In the genomic region with DNA sequence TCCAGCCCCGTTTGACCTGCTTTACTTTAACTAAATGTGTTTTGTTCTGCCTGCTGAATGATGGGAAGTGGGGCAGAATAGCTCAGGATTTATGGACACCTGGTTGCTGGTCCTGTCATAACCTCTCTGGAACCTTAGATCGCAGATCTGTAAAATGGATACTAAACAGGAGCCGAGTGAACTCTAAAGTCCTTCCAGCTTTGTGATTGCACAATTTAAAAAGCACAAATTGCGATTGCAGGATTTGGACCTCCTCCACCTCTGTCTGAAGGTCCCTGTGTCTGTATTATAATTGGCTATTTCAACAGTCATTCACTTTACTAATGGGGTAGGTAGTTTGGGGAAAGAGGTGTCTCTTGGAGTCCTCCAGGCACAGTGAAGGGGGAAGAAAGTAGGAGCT, we compare ENCODE assay signal across 24 cellular contexts.
A peak's percentile ranks its signal among the peaks of the same experiment; 100 is the strongest.
DNase-seq lines count a peak whose midpoint lies in the region; ATAC-seq, FAIRE-seq and TF ChIP-seq lines count a peak whose summit lies in the region.
"Had no signal": no experiment of that assay in that cellular context is flagged by ENCODE, and none has a peak within 500 bp of the region (broad histone marks: within the 10 kb centered on the region; RNA-seq: fewer than 3 reads in every experiment).

No MANE protein-coding gene starts in this region.

- H3K4me3 ChIP-seq in GM12878 (no peak overlapping the region), OCI-LY7 (ENCODE audit: low read depth, low read length, poor library complexity, severe bottlenecking) (no peak overlapping the region)
- H3K4me3 ChIP-seq in effector memory CD4-positive, alpha-beta T cell (ENCODE audit: insufficient read depth, low read depth, low read length, poor library complexity, severe bottlenecking), result no peak overlapping the region

- H3K4me1 ChIP-seq in GM12878 (ENCODE audit: control insufficient read depth, insufficient read depth, low read length), result peaks cover 36% of the 10 kb centered on the region
- peaks cover 2% of the 10 kb centered on the region for H3K4me1 ChIP-seq in effector memory CD4-positive, alpha-beta T cell (ENCODE audit: control insufficient read depth, insufficient read depth, low read length, poor library complexity, severe bottlenecking)
- no peaks in the 10 kb centered on the region for H3K4me1 ChIP-seq in OCI-LY7 (ENCODE audit: insufficient read depth, low read length, poor library complexity, severe bottlenecking)
- H3K4me1 ChIP-seq: BE2C had no signal

- H3K9ac ChIP-seq in GM12878 (ENCODE audit: control insufficient read depth, insufficient read depth, low read length), result no peak overlapping the region

- 78% methylated on average over 4 of the region's 4 CpGs for WGBS in GM12878 (ENCODE audit: insufficient coverage, insufficient replicate concordance, low lambda C conversion rate, missing lambda C conversion rate)

- in situ Hi-C loops in GM12878 (cut with MboI), result no loop called here

- FAIRE-seq in GM12878 (lab: Jason Lieb, UNC), result no peak
- FAIRE-seq: D721Med, GM18507 had no signal

- peaks cover 2% of the 10 kb centered on the region; the same call in 2 of the 3 replicates for H3K9me3 ChIP-seq in GM12878 (replicated peaks; ENCODE audit: control insufficient read depth, insufficient read depth, low read length)
- H3K9me3 ChIP-seq in effector memory CD4-positive, alpha-beta T cell (ENCODE audit: control insufficient read depth, low read length), result no peaks in the 10 kb centered on the region
- H3K9me3 ChIP-seq in OCI-LY7 (ENCODE audit: low read length), result no peaks in the 10 kb centered on the region
- H3K9me3 ChIP-seq: BE2C had no signal

- H3K36me3 ChIP-seq in GM12878 (ENCODE audit: control insufficient read depth in 2 of 2, insufficient read depth in 2 of 2, low read length in 1 of 2) (no peaks in the 10 kb centered on the region), OCI-LY7 (ENCODE audit: insufficient read depth, low read length) (no peaks in the 10 kb centered on the region)
- H3K36me3 ChIP-seq in effector memory CD4-positive, alpha-beta T cell (ENCODE audit: control insufficient read depth, insufficient read depth, low read length), result no peaks in the 10 kb centered on the region
- H3K36me3 ChIP-seq: BE2C had no signal

- ATAC-seq in GM12878 (no peak), left lobe of liver (peak; percentile 68)
- ATAC-seq: Panc1 had no signal

- H3K79me2 ChIP-seq in GM12878 (ENCODE audit: control insufficient read depth, insufficient read depth, low read length) (no peaks in the 10 kb centered on the region), OCI-LY7 (ENCODE audit: insufficient read depth, low read depth, low read length) (no peaks in the 10 kb centered on the region)

- H2AFZ ChIP-seq in GM12878 (ENCODE audit: control insufficient read depth, low read depth, low read length) (no peak overlapping the region), OCI-LY7 (ENCODE audit: low read length) (no peak overlapping the region)

- no peaks in the 10 kb centered on the region for H3K9me2 ChIP-seq in OCI-LY7 (ENCODE audit: insufficient read depth, low read length)

- TF ChIP-seq EP300 in GM12878 (IDR thresholded peaks at IDR 0.05; ENCODE audit: borderline replicate concordance in 1 of 2, control insufficient read depth in 1 of 2, low read depth in 2 of 2, low read length in 2 of 2), result no peak

- SMC1A ChIA-PET in GM12878 (lab: Charles Lee; ENCODE audit: uncharacterized antibody, unreplicated experiment), result interaction anchor here (1.0 to 3.3 kb wide), 7 partner anchors 9 to 48 kb away, joined by 3 to 12 read pairs (median 5); no protein-coding TSS in a partner anchor

- TF ChIP-seq CTCF in GM12878 (IDR thresholded peaks at IDR 0.05 in 2 of 3, conservative IDR thresholded peaks at IDR 0.05 in 1 of 3; ENCODE audit: control insufficient read depth in 2 of 3, extremely low read depth in 1 of 3, insufficient read depth in 1 of 3, low read depth in 3 of 3, low read length in 3 of 3), result no peak
- no peak for TF ChIP-seq CTCF in OCI-LY7 (conservative IDR thresholded peaks at IDR 0.05; ENCODE audit: low read length)

- RAD21 ChIA-PET in GM12878 (lab: Charles Lee; ENCODE audit: unreplicated experiment), result interaction anchor here (1.0 to 4.4 kb wide), 3 partner anchors 9 to 107 kb away, joined by 3 to 29 read pairs (median 4); no protein-coding TSS in a partner anchor

- peak; percentile 7 for DNase-seq in NOMO-1 treated with DMSO at 0.1 percent for 48 hours (lab: John Stamatoyannopoulos, UW; ENCODE audit: unreplicated experiment)
- DNase-seq in NOMO-1 treated with dmso at 0.1 percent for 144 hours (lab: John Stamatoyannopoulos, UW; ENCODE audit: unreplicated experiment), result no peak
- DNase-seq in GM12878 (ENCODE audit: low read depth, low spot score), result no peak
- peak; percentile 74 for DNase-seq in left lobe of liver (ENCODE audit: low spot score)
- DNase-seq in effector memory CD4-positive, alpha-beta T cell, result no peak
- DNase-seq in cerebellar nuclear complex (lab: John Stamatoyannopoulos, UW), result no peak
- no peak for DNase-seq in OCI-LY7 (ENCODE audit: low spot score)
- DNase-seq in NCI-H748 (lab: John Stamatoyannopoulos, UW; ENCODE audit: unreplicated experiment), result no peak
- DNase-seq: 8988T, ACHN, BE2C, H7, NCI-H1092 treated with DMSO at 0.1 percent for 48 hours, NCI-H1436, NCI-H187 treated with DMSO at 0.1 percent for 48 hours, NCI-H2171 treated with DMSO at 0.1 percent for 48 hours, NCI-H345, NCI-H510A treated with DMSO at 0.1 percent for 48 hours, NCI-H748 treated with DMSO at 0.1 percent for 48 hours, SHP77 treated with DMSO at 0.1 percent for 48 hours had no signal

- no peak overlapping the region for H3K4me2 ChIP-seq in GM12878 (ENCODE audit: control insufficient read depth, insufficient read depth)
- H3K4me2 ChIP-seq in OCI-LY7 (ENCODE audit: low read length), result no peak overlapping the region

- intact Hi-C loops in GM12878 (cut with micrococcal nuclease; ENCODE audit: unreplicated experiment) (no loop called here), OCI-LY7 (cut with micrococcal nuclease; ENCODE audit: unreplicated experiment) (no loop called here)

- TF ChIP-seq RAD21 in GM12878 (IDR thresholded peaks at IDR 0.05; ENCODE audit: insufficient read depth, low read depth, low read length), result no peak

- TF ChIP-seq POLR2A in GM12878 (IDR thresholded peaks at IDR 0.05; ENCODE audit: low read depth, low read length), result no peak

- BruUV-seq in GM12878 (replicated peaks; lab: Mats Ljungman, UMichigan) (no TSS peak), OCI-LY7 (replicated peaks; lab: Mats Ljungman, UMichigan) (no TSS peak)

- no peaks in the 10 kb centered on the region for H3K27me3 ChIP-seq in GM12878 (replicated peaks in 1 of 2; ENCODE audit: control insufficient read depth in 2 of 2, insufficient read depth in 2 of 2, low read length in 1 of 2)
- H3K27me3 ChIP-seq in effector memory CD4-positive, alpha-beta T cell (replicated peaks; ENCODE audit: control insufficient read depth, insufficient read depth, low read length, poor library complexity, severe bottlenecking), result no peaks in the 10 kb centered on the region

- H4K20me1 ChIP-seq in GM12878 (ENCODE audit: control insufficient read depth, insufficient read depth), result no peaks in the 10 kb centered on the region
- H4K20me1 ChIP-seq in OCI-LY7 (ENCODE audit: insufficient read depth, low read length), result no peaks in the 10 kb centered on the region

- H3K27ac ChIP-seq in GM12878 (ENCODE audit: control insufficient read depth, insufficient read depth), result no peak overlapping the region
- no peak overlapping the region for H3K27ac ChIP-seq in effector memory CD4-positive, alpha-beta T cell (ENCODE audit: insufficient read depth, low read length, poor library complexity, severe bottlenecking)
- no peak overlapping the region for H3K27ac ChIP-seq in OCI-LY7 (ENCODE audit: low read depth, low read length, poor library complexity, severe bottlenecking)
- H3K27ac ChIP-seq: RWPE1 had no signal

- CTCF ChIA-PET in GM12878 (lab: Yijun Ruan, JAX) (interaction anchor here (0.5 to 4.0 kb wide), 3 partner anchors 9 to 32 kb away, joined by 3 to 16 read pairs (median 4); no protein-coding TSS in a partner anchor), OCI-LY7 (lab: Charles Lee; ENCODE audit: unreplicated experiment) (no interaction called here)

- POLR2A ChIA-PET in GM12878 (lab: Charles Lee) (interaction anchor here (3.3 kb wide), 1 partner anchor 9 kb away, joined by 15 read pairs; no protein-coding TSS in a partner anchor), OCI-LY7 (lab: Charles Lee) (interaction anchor here (0.6 kb wide), 2 partner anchors 17 to 41 kb away, joined by 3 to 4 read pairs; no protein-coding TSS in a partner anchor)

TF ChIP-seq in GM12878, 131 proteins besides CTCF, POLR2A, EP300 and RAD21:
- TF ChIP-seq, protein P1, sequence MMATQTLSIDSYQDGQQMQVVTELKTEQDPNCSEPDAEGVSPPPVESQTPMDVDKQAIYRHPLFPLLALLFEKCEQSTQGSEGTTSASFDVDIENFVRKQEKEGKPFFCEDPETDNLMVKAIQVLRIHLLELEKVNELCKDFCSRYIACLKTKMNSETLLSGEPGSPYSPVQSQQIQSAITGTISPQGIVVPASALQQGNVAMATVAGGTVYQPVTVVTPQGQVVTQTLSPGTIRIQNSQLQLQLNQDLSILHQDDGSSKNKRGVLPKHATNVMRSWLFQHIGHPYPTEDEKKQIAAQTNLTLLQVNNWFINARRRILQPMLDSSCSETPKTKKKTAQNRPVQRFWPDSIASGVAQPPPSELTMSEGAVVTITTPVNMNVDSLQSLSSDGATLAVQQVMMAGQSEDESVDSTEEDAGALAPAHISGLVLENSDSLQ (IDR thresholded peaks at IDR 0.05), result 0 out of 2 replicates have a peak, but pooled peaks have one; percentile 11
- TF ChIP-seq SUZ12 (IDR thresholded peaks at IDR 0.05; ENCODE audit: unreplicated experiment), result no peak

Comparison
In these comparisons a context has a peak if more than half of its experiments do, and no peak if none do; other contexts are left out.
1. DNase-seq: peak in NOMO-1 treated with DMSO at 0.1 percent for 48 hours (single experiment) and left lobe of liver (single experiment); none in NOMO-1 treated with dmso at 0.1 percent for 144 hours (single experiment), GM12878 (single experiment), effector memory CD4-positive, alpha-beta T cell (0 of 3), cerebellar nuclear complex (0 of 2), OCI-LY7 (single experiment) and NCI-H748 (single experiment).